Comparison of ENCODE assay signal across 2 cellular contexts in the genomic region with DNA sequence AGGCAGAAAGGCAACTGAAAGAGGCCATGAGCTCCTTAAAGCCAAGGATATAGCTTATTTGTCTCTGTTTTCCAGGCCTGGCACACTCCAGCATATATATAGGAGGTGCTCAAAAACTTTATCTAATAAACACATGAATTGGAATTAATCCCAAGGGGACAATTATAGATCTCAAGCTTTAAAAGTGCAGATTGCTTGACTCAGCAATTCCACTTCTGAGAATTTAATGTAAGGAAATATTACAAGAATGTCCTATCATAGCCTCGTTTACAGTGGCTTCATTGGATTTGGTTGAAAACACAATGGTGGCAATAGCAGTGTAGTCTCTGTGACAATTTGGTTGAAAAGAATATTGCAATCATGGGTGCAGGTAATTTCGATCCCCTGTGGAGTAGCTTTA.
A peak's percentile ranks its signal among the peaks of the same experiment; 100 is the strongest.
TF ChIP-seq lines count a peak whose summit lies in the region.

No MANE protein-coding gene starts in this region.

TF ChIP-seq in IMR-90, 13 proteins besides CTCF, POLR2A, EP300 and RAD21:
- TF ChIP-seq MAZ (IDR thresholded peaks at IDR 0.05; ENCODE audit: borderline replicate concordance, low read depth, low read length) (no peak), RCOR1 (IDR thresholded peaks at IDR 0.05; ENCODE audit: insufficient replicate concordance, low read length) (no peak), NFE2L2 (IDR thresholded peaks at IDR 0.05; ENCODE audit: low read depth, low read length) (no peak), MAFK (IDR thresholded peaks at IDR 0.05; ENCODE audit: low read depth, low read length) (peak; percentile 51; the same call in 1 of the 2 replicates)
TF ChIP-seq in IMR-90: peak in this region for 1.

TF ChIP-seq in H1, 55 proteins besides CTCF, POLR2A, EP300 and RAD21:
- TF ChIP-seq ASH2L (IDR thresholded peaks at IDR 0.05; ENCODE audit: low read length) = no peak
- TF ChIP-seq, protein P1, sequence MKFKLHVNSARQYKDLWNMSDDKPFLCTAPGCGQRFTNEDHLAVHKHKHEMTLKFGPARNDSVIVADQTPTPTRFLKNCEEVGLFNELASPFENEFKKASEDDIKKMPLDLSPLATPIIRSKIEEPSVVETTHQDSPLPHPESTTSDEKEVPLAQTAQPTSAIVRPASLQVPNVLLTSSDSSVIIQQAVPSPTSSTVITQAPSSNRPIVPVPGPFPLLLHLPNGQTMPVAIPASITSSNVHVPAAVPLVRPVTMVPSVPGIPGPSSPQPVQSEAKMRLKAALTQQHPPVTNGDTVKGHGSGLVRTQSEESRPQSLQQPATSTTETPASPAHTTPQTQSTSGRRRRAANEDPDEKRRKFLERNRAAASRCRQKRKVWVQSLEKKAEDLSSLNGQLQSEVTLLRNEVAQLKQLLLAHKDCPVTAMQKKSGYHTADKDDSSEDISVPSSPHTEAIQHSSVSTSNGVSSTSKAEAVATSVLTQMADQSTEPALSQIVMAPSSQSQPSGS (IDR thresholded peaks at IDR 0.05; ENCODE audit: low read length) = no peak
- no peak for TF ChIP-seq CHD1 (IDR thresholded peaks at IDR 0.05; ENCODE audit: low read depth, low read length)
- TF ChIP-seq SP2 (IDR thresholded peaks at IDR 0.05; ENCODE audit: low read length) = no peak
- TF ChIP-seq RFX5 (IDR thresholded peaks at IDR 0.05; ENCODE audit: borderline replicate concordance, low read depth, low read length) = no peak
- TF ChIP-seq SAP30 (IDR thresholded peaks at IDR 0.05; ENCODE audit: insufficient read depth, insufficient replicate concordance, low read length) = no peak
- TF ChIP-seq TAF7 (optimal IDR thresholded peaks at IDR 0.05; ENCODE audit: borderline replicate concordance, low read depth, low read length) = no peak
- no peak for TF ChIP-seq SP4 (IDR thresholded peaks at IDR 0.05; ENCODE audit: low read length)
- no peak for TF ChIP-seq CBX8 (IDR thresholded peaks at IDR 0.05; ENCODE audit: borderline replicate concordance, low read depth, low read length)
- no peak for TF ChIP-seq KDM5A (IDR thresholded peaks at IDR 0.05; ENCODE audit: low read length)
